In the genomic region with DNA sequence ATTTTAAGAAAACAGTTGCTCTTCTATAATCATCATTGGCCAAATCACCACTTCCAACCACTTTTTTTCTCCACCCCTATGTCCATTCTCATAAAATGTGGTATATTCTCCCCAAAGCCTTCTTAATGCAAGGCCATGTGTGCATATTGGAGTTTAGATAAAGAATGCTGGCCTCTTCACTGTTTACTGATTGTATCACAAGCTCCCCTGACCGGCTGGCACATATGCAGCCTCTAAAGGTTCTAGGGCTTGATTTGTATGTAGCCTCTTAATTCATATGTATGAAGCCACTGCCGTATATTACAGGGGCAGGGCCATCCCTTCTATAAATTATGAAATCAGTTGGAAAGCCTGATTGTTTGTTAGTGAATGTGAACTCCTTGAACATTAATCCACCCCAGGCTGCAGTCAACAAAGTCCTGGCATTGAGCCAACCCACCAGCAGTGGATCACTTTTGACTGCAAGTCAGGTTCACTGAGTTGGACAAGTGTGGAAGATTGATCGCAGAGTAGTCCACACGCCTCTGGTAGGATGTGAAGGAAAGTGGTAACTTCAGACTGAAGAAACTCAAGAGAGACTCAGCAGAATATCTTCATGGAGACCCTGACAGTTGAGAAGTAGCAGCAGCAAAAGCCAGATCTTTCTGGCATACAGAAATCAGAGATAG, we compare ENCODE assay signal across 11 cellular contexts.
DNase-seq lines count a peak whose midpoint lies in the region; ATAC-seq and TF ChIP-seq lines count a peak whose summit lies in the region.
"Had no signal": no experiment of that assay in that cellular context is flagged by ENCODE, and none has a peak within 500 bp of the region (broad histone marks: within the 10 kb centered on the region; RNA-seq: fewer than 3 reads in every experiment).

No MANE protein-coding gene starts in this region.

- H3K27ac ChIP-seq in right cardiac atrium (ENCODE audit: low read length) (no peak overlapping the region), coronary artery (no peak overlapping the region)
- H3K27ac ChIP-seq: ovary, uterus had no signal

- WGBS in right cardiac atrium: 59% methylated on average over 4 of the region's 4 CpGs

- TF ChIP-seq CTCF in fibroblast of pulmonary artery (IDR thresholded peaks at IDR 0.05; ENCODE audit: low read length, missing control alignments): no peak
- no peak for TF ChIP-seq CTCF in coronary artery (IDR thresholded peaks at IDR 0.05)

- no peaks in the 10 kb centered on the region for H3K9me3 ChIP-seq in right cardiac atrium (ENCODE audit: control insufficient read depth, low read length)
- H3K9me3 ChIP-seq: ovary, uterus had no signal

- H3K27me3 ChIP-seq in right cardiac atrium (ENCODE audit: control insufficient read depth, insufficient read depth): no peaks in the 10 kb centered on the region
- H3K27me3 ChIP-seq: ovary, uterus had no signal

- peak in 2 of 3 donors; percentile 13 to 24 for DNase-seq in right cardiac atrium
- DNase-seq in left ventricle myocardium superior: no peak
- peak; percentile 24 for DNase-seq in NCI-H510A (lab: John Stamatoyannopoulos, UW)
- peak; percentile 10 for DNase-seq in fibroblast of pulmonary artery (ENCODE audit: low read depth)
- no peak for DNase-seq in activated CD4-positive, CD25-positive, alpha-beta regulatory T cell (lab: John Stamatoyannopoulos, UW)
- no peak for DNase-seq in coronary artery (ENCODE audit: low spot score)
- DNase-seq in AG08395 (ENCODE audit: low spot score): no peak
- DNase-seq: KBM-7, ovary, uterus had no signal

- ATAC-seq in right cardiac atrium (no peak), left ventricle myocardium superior (no peak), GM21528 (IDR thresholded peaks at IDR 0.05; ENCODE audit: low FRiP score, unreplicated experiment) (no peak)

- no peaks in the 10 kb centered on the region for H3K4me1 ChIP-seq in right cardiac atrium (ENCODE audit: control insufficient read depth, insufficient read depth, low read length)
- H3K4me1 ChIP-seq: uterus had no signal

- H3K4me3 ChIP-seq in right cardiac atrium (ENCODE audit: low read length): no peak overlapping the region
- no peak overlapping the region for H3K4me3 ChIP-seq in fibroblast of pulmonary artery (replicated peaks; ENCODE audit: low read depth, low read length)
- H3K4me3 ChIP-seq in coronary artery: no peak overlapping the region
- H3K4me3 ChIP-seq: ovary, uterus had no signal

- intact Hi-C loops in right cardiac atrium (cut with DNase I) (no loop called here), left ventricle myocardium superior (cut with micrococcal nuclease) (no loop called here)

Comparison
In these comparisons a context has a peak if more than half of its experiments do, and no peak if none do; other contexts are left out.
1. DNase-seq: peak in right cardiac atrium (2 of 3), NCI-H510A (single experiment) and fibroblast of pulmonary artery (single experiment); none in left ventricle myocardium superior (single experiment), activated CD4-positive, CD25-positive, alpha-beta regulatory T cell (0 of 4), coronary artery (single experiment) and AG08395 (single experiment).